Comparison of ENCODE assay signal across 2 cellular contexts in genomic region chr2:235727891-235728380, GRCh38.
A peak's percentile ranks its signal among the peaks of the same experiment; 100 is the strongest.
TF ChIP-seq lines count a peak whose summit lies in the region.

No MANE protein-coding gene starts in this region.

TF ChIP-seq in HepG2, 621 proteins besides CTCF, POLR2A, EP300 and RAD21 (continued from another document):
- TF ChIP-seq ZBTB10 (CRISPR knock-in tag; IDR thresholded peaks at IDR 0.05; ENCODE audit: borderline replicate concordance) (no peak), GABPA (IDR thresholded peaks at IDR 0.05; ENCODE audit: low read depth, low read length) (no peak), GABPA (CRISPR knock-in tag; IDR thresholded peaks at IDR 0.05; ENCODE audit: low read depth) (no peak), ZNF17 (CRISPR knock-in tag; IDR thresholded peaks at IDR 0.05) (no peak), ZNF292 (CRISPR knock-in tag; IDR thresholded peaks at IDR 0.05; ENCODE audit: borderline replicate concordance, low read depth) (no peak), E2F1 (CRISPR knock-in tag; IDR thresholded peaks at IDR 0.05) (no peak), RBM22 (optimal IDR thresholded peaks at IDR 0.05; ENCODE audit: low read length) (peak; percentile 14), ZNF44 (CRISPR knock-in tag; IDR thresholded peaks at IDR 0.05) (no peak)
TF ChIP-seq in HepG2: peak in this region for 1.

TF ChIP-seq in SK-N-SH, 30 proteins besides CTCF, POLR2A, EP300 and RAD21 (continued from another document):
- TF ChIP-seq USF2 (IDR thresholded peaks at IDR 0.05; ENCODE audit: borderline replicate concordance, low read depth, low read length) (no peak), RCOR1 (IDR thresholded peaks at IDR 0.05; ENCODE audit: low read length) (no peak), SMC3 (IDR thresholded peaks at IDR 0.05; ENCODE audit: low read depth, low read length) (no peak), TCF12 (IDR thresholded peaks at IDR 0.05) (no peak), GABPA (IDR thresholded peaks at IDR 0.05; ENCODE audit: low read depth) (no peak), MXI1 (IDR thresholded peaks at IDR 0.05; ENCODE audit: low read depth, low read length) (no peak), IRF3 (IDR thresholded peaks at IDR 0.05; ENCODE audit: low read depth, low read length) (no peak), RXRA (IDR thresholded peaks at IDR 0.05; ENCODE audit: borderline replicate concordance, low read depth) (no peak), MEF2A (IDR thresholded peaks at IDR 0.05; ENCODE audit: borderline replicate concordance, low read depth) (no peak), ELF1 (IDR thresholded peaks at IDR 0.05) (no peak)
